12 cellular contexts compared by ENCODE assay signal in genomic region chr3:88188436-88188835, GRCh38. TPM values are rescaled to one million over a fixed set of nuclear protein-coding genes. Genes with fewer than 3 reads are reported as not detected.
DNase-seq lines count a peak whose midpoint lies in the region; ATAC-seq and TF ChIP-seq lines count a peak whose summit lies in the region.
"Had no signal": no experiment of that assay in that cellular context is flagged by ENCODE, and none has a peak within 500 bp of the region (broad histone marks: within the 10 kb centered on the region; RNA-seq: fewer than 3 reads in every experiment).

No MANE protein-coding gene starts in this region.

- DNase-seq in EL (peak; percentile 28), SJCRH30 (peak; percentile 29 to 34), globus pallidus (ENCODE audit: low spot score) (peak; percentile 85), psoas muscle (peak in 1 of 2 donors; percentile 75), middle frontal gyrus (ENCODE audit: extremely low spot score, low spot score) (no peak)
- DNase-seq: body of pancreas, COR-L47, NCI-H1436 treated with DMSO at 0.1 percent for 48 hours, NCI-H82 had no signal

- no peaks in the 10 kb centered on the region for H3K27me3 ChIP-seq in SJCRH30
- no peaks in the 10 kb centered on the region for H3K27me3 ChIP-seq in psoas muscle (ENCODE audit: insufficient read depth in 3 of 3, low read length in 2 of 3)
- H3K27me3 ChIP-seq: body of pancreas had no signal

- H3K4me1 ChIP-seq in SJCRH30: no peaks in the 10 kb centered on the region
- no peaks in the 10 kb centered on the region for H3K4me1 ChIP-seq in psoas muscle
- H3K4me1 ChIP-seq: body of pancreas had no signal

- H3K4me3 ChIP-seq in SJCRH30: no peak overlapping the region
- H3K4me3 ChIP-seq in psoas muscle: no peak overlapping the region
- H3K4me3 ChIP-seq: body of pancreas had no signal

- H3K36me3 ChIP-seq in SJCRH30 (no peaks in the 10 kb centered on the region), psoas muscle (ENCODE audit: insufficient read depth in 1 of 2, low read depth in 1 of 2) (no peaks in the 10 kb centered on the region)

- H3K27me3 Mint-ChIP-seq in activated T-helper 17 cell treated with anti-CD3 and anti-CD28 coated beads, Interleukin-2, amount 50 U/mL, for 72 hours: no peaks in the 10 kb centered on the region

- TF ChIP-seq CTCF in psoas muscle (IDR thresholded peaks at IDR 0.05): no peak

- H3K4me3 Mint-ChIP-seq in activated T-helper 17 cell treated with anti-CD3 and anti-CD28 coated beads, Interleukin-2, amount 50 U/mL, for 72 hours: no peak overlapping the region
- H3K4me3 Mint-ChIP-seq: mesothelial cell of epicardium had no signal

- ATAC-seq in psoas muscle (peak in 3 of 4 donors; percentile 37 to 46 (median 45)), GM21515 (IDR thresholded peaks at IDR 0.05; ENCODE audit: unreplicated experiment) (no peak)
- ATAC-seq in activated T-helper 17 cell treated with anti-CD3 and anti-CD28 coated beads, Interleukin-2, amount 50 U/mL, for 72 hours (replicated peaks): no peak
- ATAC-seq: body of pancreas had no signal

- intact Hi-C loops in psoas muscle (cut with DNase I): no loop called here

- peaks cover 4% of the 10 kb centered on the region for H3K4me1 Mint-ChIP-seq in activated T-helper 17 cell treated with anti-CD3 and anti-CD28 coated beads, Interleukin-2, amount 50 U/mL, for 72 hours
- H3K4me1 Mint-ChIP-seq: mesothelial cell of epicardium had no signal

- peaks cover 10% of the 10 kb centered on the region for H3K9me3 Mint-ChIP-seq in activated T-helper 17 cell treated with anti-CD3 and anti-CD28 coated beads, Interleukin-2, amount 50 U/mL, for 72 hours

- H3K27ac ChIP-seq in SJCRH30 (no peak overlapping the region), psoas muscle (no peak overlapping the region)
- H3K27ac ChIP-seq: body of pancreas had no signal

- H3K36me3 Mint-ChIP-seq in activated T-helper 17 cell treated with anti-CD3 and anti-CD28 coated beads, Interleukin-2, amount 50 U/mL, for 72 hours (ENCODE audit: low read depth): no peaks in the 10 kb centered on the region
- H3K36me3 Mint-ChIP-seq: mesothelial cell of epicardium had no signal

- WGBS in psoas muscle, 3 donors: 16 to 31% (median 16%) methylated on average over 6 of the region's 6 CpGs

- no peak overlapping the region for H3K27ac Mint-ChIP-seq in activated T-helper 17 cell treated with anti-CD3 and anti-CD28 coated beads, Interleukin-2, amount 50 U/mL, for 72 hours
- H3K27ac Mint-ChIP-seq: mesothelial cell of epicardium had no signal

- H3K9me3 ChIP-seq in SJCRH30 (replicated peaks) (0 out of 2 replicates have a peak, but pooled peaks cover 2% of the 10 kb centered on the region), psoas muscle (peaks cover 7% of the 10 kb centered on the region)
- H3K9me3 ChIP-seq: body of pancreas had no signal

RNA-seq across cellular contexts. Expression of gene C3orf38, which starts 38.7 kb away (rescaled TPM):
- total RNA-seq in SJCRH30 (2014; rRNA removed; shearing (Covaris generic)): 29.4 and 30.2 TPM in 2 replicates
- total RNA-seq in psoas muscle: 10 to 100 TPM in 3 of 4 donors, 1 to 10 TPM in 1; 9.7 to 14.8 (median 11.7) TPM
- polyA plus RNA-seq in psoas muscle: 10 to 100 TPM in 1 of 3 donors, 1 to 10 TPM in 2; 6.5 to 11.6 (median 6.7) TPM
- total RNA-seq in activated T-helper 17 cell treated with anti-CD3 and anti-CD28 coated beads, Interleukin-2, amount 50 U/mL, for 72 hours: 10 to 100 TPM; 29.6 to 33.3 TPM

Comparison
In these comparisons a context has a peak if more than half of its experiments do, and no peak if none do; other contexts are left out.
1. ATAC-seq: peak in psoas muscle (3 of 4); none in GM21515 (single experiment) and activated T-helper 17 cell treated with anti-CD3 and anti-CD28 coated beads, Interleukin-2, amount 50 U/mL, for 72 hours (single experiment).